ENCODE assay signal across 5 cellular contexts in genomic region chr19:5195587-5195986, GRCh38.
DNase-seq lines count a peak whose midpoint lies in the region; ATAC-seq, FAIRE-seq and TF ChIP-seq lines count a peak whose summit lies in the region.
"Not testable (repeated sequence)": the region's sequence is repeated elsewhere in the genome, so short reads cannot be mapped to it uniquely, and the experiment has no call there.

No MANE protein-coding gene starts in this region.

- not testable (repeated sequence) for H3K23ac ChIP-seq in H1 (ENCODE audit: insufficient read length)

- not testable (repeated sequence) for TF ChIP-seq EP300 in K562 (IDR thresholded peaks at IDR 0.05; ENCODE audit: low read length); H1 (IDR thresholded peaks at IDR 0.05; ENCODE audit: borderline replicate concordance in 1 of 2, low read depth in 2 of 2, low read length in 2 of 2)

- H2BK20ac ChIP-seq in H1 (ENCODE audit: low read length): not testable (repeated sequence)

- not testable (repeated sequence) for H3K27ac Mint-ChIP-seq in neural crest cell (ENCODE audit: unreplicated experiment)

- not testable (repeated sequence) for H3K27ac ChIP-seq in HEK293 (ENCODE audit: extremely low read depth, low read depth, low read length); K562 (ENCODE audit: extremely low read depth, low read depth, low read length); H1 (ENCODE audit: low read depth, low read length); osteoblast (ENCODE audit: low read depth, low read length)

- TF ChIP-seq POLR2A in K562 (conservative IDR thresholded peaks at IDR 0.05); H1 (IDR thresholded peaks at IDR 0.05; ENCODE audit: control extremely low read depth in 1 of 2, low read depth in 2 of 2, low read length in 2 of 2): not testable (repeated sequence)

- POLR2A ChIA-PET in HEK293 (lab: Yijun Ruan, JAX); K562 (lab: Yijun Ruan, JAX); H1 (lab: Charles Lee; ENCODE audit: partially characterized antibody): not testable (repeated sequence)

- not testable (repeated sequence) for FAIRE-seq in K562 (lab: Jason Lieb, UNC); H1 (lab: Jason Lieb, UNC)

- peak overlapping the region; percentile 34 for H3K4me3 Mint-ChIP-seq in neural crest cell

- H3K27me3 Mint-ChIP-seq in neural crest cell (ENCODE audit: low read depth): not testable (repeated sequence)

- not testable (repeated sequence) for H3K9me3 ChIP-seq in HEK293 (ENCODE audit: control insufficient read depth, insufficient read depth, low read depth, low read length); K562 (replicated peaks; ENCODE audit: control insufficient read depth, insufficient read depth, low read depth, low read length); H1 (ENCODE audit: insufficient read depth in 2 of 2, low read depth in 1 of 2, low read length in 1 of 2); osteoblast (ENCODE audit: low read depth, low read length)

- TF ChIP-seq CTCF in HEK293 (tag by site-specific recombination; IDR thresholded peaks at IDR 0.05); K562 (IDR thresholded peaks at IDR 0.05 in 2 of 3, conservative IDR thresholded peaks at IDR 0.05 in 1 of 3; ENCODE audit: insufficient read depth in 2 of 3, low read depth in 1 of 3, low read length in 3 of 3); H1 (IDR thresholded peaks at IDR 0.05; ENCODE audit: control extremely low read depth in 1 of 3, insufficient read depth in 1 of 3, low read depth in 1 of 3, low read length in 3 of 3); neural crest cell (conservative IDR thresholded peaks at IDR 0.05); osteoblast (IDR thresholded peaks at IDR 0.05; ENCODE audit: extremely low read depth, low read depth, low read length): not testable (repeated sequence)

- not testable (repeated sequence) for H2BK15ac ChIP-seq in H1 (ENCODE audit: low read length)

- TF ChIP-seq RAD21 in K562 (CRISPR knock-in tag; conservative IDR thresholded peaks at IDR 0.05 in 1 of 2, IDR thresholded peaks at IDR 0.05 in 1 of 2); H1 (IDR thresholded peaks at IDR 0.05 in 1 of 2, conservative IDR thresholded peaks at IDR 0.05 in 1 of 2; ENCODE audit: low read depth in 2 of 2, low read length in 2 of 2): not testable (repeated sequence)

- H3K79me2 ChIP-seq in K562 (ENCODE audit: control insufficient read depth, insufficient read depth, low read length); H1 (ENCODE audit: control insufficient read depth in 1 of 2, insufficient read depth in 2 of 2, low read length in 2 of 2); osteoblast (ENCODE audit: insufficient read depth, low read length): not testable (repeated sequence)

- not testable (repeated sequence) for H3K4me2 ChIP-seq in K562 (ENCODE audit: insufficient read depth, low read length); H1 (ENCODE audit: insufficient read depth in 1 of 2, low read depth in 2 of 2, low read length in 2 of 2); osteoblast (ENCODE audit: insufficient read depth, low read length)

- H3K36me3 Mint-ChIP-seq in neural crest cell (ENCODE audit: low read depth): not testable (repeated sequence)

- not testable (repeated sequence) for H3K9me1 ChIP-seq in K562 (ENCODE audit: control insufficient read depth, insufficient read depth, low read length)

- not testable (repeated sequence) for H3K9ac ChIP-seq in K562 (ENCODE audit: insufficient read depth in 1 of 2, low read depth in 2 of 2, low read length in 2 of 2); H1 (replicated peaks in 1 of 4; ENCODE audit: extremely low read depth in 1 of 4, low read depth in 3 of 4, low read length in 3 of 4)

- H2AFZ ChIP-seq in K562 (ENCODE audit: low read depth, low read length); H1 (ENCODE audit: low read length); osteoblast (ENCODE audit: low read length): not testable (repeated sequence)

- not testable (repeated sequence) for H2BK120ac ChIP-seq in H1 (replicated peaks; ENCODE audit: low read depth, low read length)

- 0 out of 2 replicates have a peak overlapping the region, but pooled peaks have one; percentile 27 for H2BK12ac ChIP-seq in H1 (ENCODE audit: low read depth, low read length)

- intact Hi-C loops in K562 (cut with micrococcal nuclease): not testable (repeated sequence)

- H3K27me3 ChIP-seq in K562 (ENCODE audit: control insufficient read depth in 2 of 2, insufficient read depth in 2 of 2, low read length in 2 of 2); H1 (replicated peaks in 1 of 4; ENCODE audit: control insufficient read depth in 3 of 4, extremely low read depth in 1 of 4, insufficient read depth in 3 of 4, low read length in 3 of 4); osteoblast (ENCODE audit: insufficient read depth, low read length): not testable (repeated sequence)

- ATAC-seq in K562: not testable (repeated sequence)

- CTCF ChIA-PET in HEK293 (lab: Yijun Ruan, JAX); K562 (lab: Yijun Ruan, JAX; ENCODE audit: low intra/inter-chr PET ratio): not testable (repeated sequence)
- CTCF ChIA-PET in H1 (lab: Charles Lee; ENCODE audit: partially characterized antibody): interaction anchor here (1.3 to 1.6 kb wide), 2 partner anchors 12 to 385 kb away, joined by 3 read pairs; no protein-coding TSS in a partner anchor

- H3K4me3 ChIP-seq in HEK293 (ENCODE audit: low read depth, low read length); K562; H1 (ENCODE audit: extremely low read depth in 1 of 4, insufficient read depth in 2 of 4, low read depth in 3 of 4, low read length in 4 of 4); osteoblast (ENCODE audit: insufficient read depth, low read length): not testable (repeated sequence)

- peaks cover 31% of the 10 kb centered on the region for H3K4me1 Mint-ChIP-seq in neural crest cell

- H3K14ac ChIP-seq in H1 (ENCODE audit: insufficient read length): not testable (repeated sequence)

- not testable (repeated sequence) for H3K56ac ChIP-seq in H1 (replicated peaks; ENCODE audit: insufficient read length, low read depth, low read length)

- not testable (repeated sequence) for H3K4ac ChIP-seq in H1 (replicated peaks; ENCODE audit: insufficient read length, low read depth, low read length)

- H4K5ac ChIP-seq in H1 (ENCODE audit: insufficient read length, low read depth, low read length): not testable (repeated sequence)

- not testable (repeated sequence) for H4K20me1 ChIP-seq in K562 (replicated peaks; ENCODE audit: control insufficient read depth, insufficient read depth, low read length); H1 (replicated peaks in 1 of 2; ENCODE audit: control insufficient read depth in 1 of 2, insufficient read depth in 2 of 2, low read length in 2 of 2); osteoblast (ENCODE audit: insufficient read depth, low read length)

- BruUV-seq in K562 (replicated peaks; lab: Mats Ljungman, UMichigan): not testable (repeated sequence)

- H3K18ac ChIP-seq in H1 (ENCODE audit: extremely low read depth, low read length): not testable (repeated sequence)

- H4K8ac ChIP-seq in H1 (ENCODE audit: extremely low read depth, insufficient read depth, low read length): not testable (repeated sequence)

- H2BK5ac ChIP-seq in H1 (ENCODE audit: low read depth, low read length): not testable (repeated sequence)

- H4K91ac ChIP-seq in H1 (replicated peaks; ENCODE audit: insufficient read length, low read length): not testable (repeated sequence)

- DNase-seq in K562 (ENCODE audit: extremely low read depth in 1 of 4, low spot score in 3 of 4); H1 (ENCODE audit: low read depth in 1 of 2, low spot score in 2 of 2); neural crest cell (ENCODE audit: low read depth, low spot score): not testable (repeated sequence)
- peak; percentile 1 for DNase-seq in osteoblast (ENCODE audit: insufficient read length, low spot score, missing footprints)

- H3K36me3 ChIP-seq in HEK293 (ENCODE audit: control insufficient read depth in 2 of 2, insufficient read depth in 1 of 2, low read length in 2 of 2); K562 (ENCODE audit: control insufficient read depth, insufficient read depth, low read length); H1 (ENCODE audit: control insufficient read depth in 2 of 4, insufficient read depth in 4 of 4, low read length in 3 of 4); osteoblast (ENCODE audit: insufficient read depth, low read length): not testable (repeated sequence)

- H3K4me1 ChIP-seq in HEK293 (ENCODE audit: control insufficient read depth, insufficient read depth, low read length); K562 (replicated peaks in 1 of 2; ENCODE audit: control insufficient read depth in 2 of 2, insufficient read depth in 2 of 2, low read length in 2 of 2); osteoblast (ENCODE audit: insufficient read depth, low read length): not testable (repeated sequence)
- H3K4me1 ChIP-seq in H1 (replicated peaks in 1 of 4; ENCODE audit: control insufficient read depth in 3 of 4, insufficient read depth in 4 of 4, low read length in 3 of 4): peaks cover 0 to 16% (median 7%) of the 10 kb centered on the region in 4 experiments; a peak in 5 of 7 replicates

- H3K79me1 ChIP-seq in H1 (ENCODE audit: low read depth, low read length): not testable (repeated sequence)

- WGBS in K562 (ENCODE audit: insufficient coverage, low coverage, missing lambda C conversion rate): 7% methylated on average over 3 of the region's 3 CpGs
- 91% methylated on average over 3 of the region's 3 CpGs; no CpG with 5 or more reads in 1 of the 2 experiments for WGBS in H1 (ENCODE audit: extremely low coverage in 1 of 2, insufficient coverage in 1 of 2, insufficient read length in 1 of 2, insufficient replicate concordance in 2 of 2, low coverage in 1 of 2, low lambda C conversion rate in 2 of 2, missing lambda C conversion rate in 1 of 2), 2 experiments

- H3K23me2 ChIP-seq in H1 (ENCODE audit: low read depth, low read length): not testable (repeated sequence)

- in situ Hi-C loops in K562 (cut with MboI): not testable (repeated sequence)

- not testable (repeated sequence) for H2AK5ac ChIP-seq in H1 (ENCODE audit: low read depth, low read length)

- H3K9me3 Mint-ChIP-seq in neural crest cell: not testable (repeated sequence)

TF ChIP-seq in K562, 482 proteins besides CTCF, POLR2A, EP300 and RAD21:
- peak; percentile 84 for TF ChIP-seq ZNF121 (CRISPR knock-in tag; conservative IDR thresholded peaks at IDR 0.05)
